1 cellular context compared by ENCODE assay signal in the genomic region with DNA sequence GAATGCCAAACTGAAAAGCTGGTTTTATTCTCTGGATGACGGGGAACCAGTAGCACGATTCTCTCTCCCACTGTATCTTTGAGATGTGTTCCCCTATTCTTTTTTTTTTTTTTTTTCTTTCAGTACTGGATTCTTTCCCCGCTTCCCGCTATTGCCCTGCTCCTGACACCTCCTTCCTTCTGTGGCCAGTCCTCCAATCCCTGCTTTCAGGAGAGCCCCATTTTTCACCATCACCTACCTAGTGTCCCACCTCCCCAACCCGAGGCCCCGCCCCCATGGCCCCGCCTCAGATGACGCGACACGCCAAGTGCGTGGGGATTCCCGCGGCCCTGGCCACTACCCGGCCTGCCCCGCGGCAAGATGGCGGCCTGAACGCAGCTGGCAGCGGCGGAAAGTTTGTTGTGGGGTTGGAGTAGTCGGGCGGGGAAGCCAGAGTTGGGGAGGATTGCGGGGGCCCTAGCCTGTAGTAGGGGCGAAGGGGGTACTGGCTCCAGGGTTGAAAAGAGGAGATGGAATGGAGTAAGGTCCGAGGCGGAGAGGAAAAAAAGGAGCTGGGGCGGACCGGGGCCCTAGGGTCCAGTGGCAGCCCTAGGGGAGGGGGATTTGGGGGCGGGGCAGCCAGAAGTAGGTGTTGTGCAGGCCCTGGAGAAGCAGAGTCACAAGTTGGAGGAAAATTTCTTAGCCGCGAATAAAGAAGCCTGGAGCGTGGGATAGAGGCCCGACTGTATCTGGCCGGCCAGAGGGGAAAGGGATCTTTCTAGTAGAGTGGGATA.
TF ChIP-seq lines count a peak whose summit lies in the region.

A gene with protein sequence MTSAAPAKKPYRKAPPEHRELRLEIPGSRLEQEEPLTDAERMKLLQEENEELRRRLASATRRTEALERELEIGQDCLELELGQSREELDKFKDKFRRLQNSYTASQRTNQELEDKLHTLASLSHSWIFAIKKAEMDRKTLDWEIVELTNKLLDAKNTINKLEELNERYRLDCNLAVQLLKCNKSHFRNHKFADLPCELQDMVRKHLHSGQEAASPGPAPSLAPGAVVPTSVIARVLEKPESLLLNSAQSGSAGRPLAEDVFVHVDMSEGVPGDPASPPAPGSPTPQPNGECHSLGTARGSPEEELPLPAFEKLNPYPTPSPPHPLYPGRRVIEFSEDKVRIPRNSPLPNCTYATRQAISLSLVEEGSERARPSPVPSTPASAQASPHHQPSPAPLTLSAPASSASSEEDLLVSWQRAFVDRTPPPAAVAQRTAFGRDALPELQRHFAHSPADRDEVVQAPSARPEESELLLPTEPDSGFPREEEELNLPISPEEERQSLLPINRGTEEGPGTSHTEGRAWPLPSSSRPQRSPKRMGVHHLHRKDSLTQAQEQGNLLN (plus strand): TSS at position 336 of the 773 bp plus-strand sequence. CDS start 21,432 bp downstream, outside the sequence.

TF ChIP-seq in HepG2, 621 proteins besides CTCF, POLR2A, EP300 and RAD21 (continued from another document and continues in another):
- TF ChIP-seq, protein P1, sequence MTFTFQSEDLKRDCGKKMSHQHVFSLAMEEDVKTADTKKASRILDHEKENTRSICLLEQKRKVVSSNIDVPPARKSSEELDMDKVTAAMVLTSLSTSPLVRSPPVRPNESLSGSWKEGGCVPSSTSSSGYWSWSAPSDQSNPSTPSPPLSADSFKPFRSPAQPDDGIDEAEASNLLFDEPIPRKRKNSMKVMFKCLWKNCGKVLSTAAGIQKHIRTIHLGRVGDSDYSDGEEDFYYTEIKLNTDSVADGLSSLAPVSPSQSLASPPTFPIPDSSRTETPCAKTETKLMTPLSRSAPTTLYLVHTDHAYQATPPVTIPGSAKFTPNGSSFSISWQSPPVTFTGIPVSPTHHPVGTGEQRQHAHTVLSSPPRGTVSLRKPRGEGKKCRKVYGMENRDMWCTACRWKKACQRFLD (CRISPR knock-in tag; IDR thresholded peaks at IDR 0.05; ENCODE audit: borderline replicate concordance): peak; percentile 56; the same call in 1 of the 2 replicates
- TF ChIP-seq, protein P2, sequence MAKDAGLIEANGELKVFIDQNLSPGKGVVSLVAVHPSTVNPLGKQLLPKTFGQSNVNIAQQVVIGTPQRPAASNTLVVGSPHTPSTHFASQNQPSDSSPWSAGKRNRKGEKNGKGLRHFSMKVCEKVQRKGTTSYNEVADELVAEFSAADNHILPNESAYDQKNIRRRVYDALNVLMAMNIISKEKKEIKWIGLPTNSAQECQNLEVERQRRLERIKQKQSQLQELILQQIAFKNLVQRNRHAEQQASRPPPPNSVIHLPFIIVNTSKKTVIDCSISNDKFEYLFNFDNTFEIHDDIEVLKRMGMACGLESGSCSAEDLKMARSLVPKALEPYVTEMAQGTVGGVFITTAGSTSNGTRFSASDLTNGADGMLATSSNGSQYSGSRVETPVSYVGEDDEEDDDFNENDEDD (CRISPR knock-in tag; IDR thresholded peaks at IDR 0.05; ENCODE audit: borderline replicate concordance): peak; percentile 93
- peak; percentile 88 for TF ChIP-seq TAF15 (IDR thresholded peaks at IDR 0.05; ENCODE audit: low read depth, low read length, poor library complexity, severe bottlenecking)
- TF ChIP-seq ZNF510 (CRISPR knock-in tag; IDR thresholded peaks at IDR 0.05; ENCODE audit: low read depth): peak; percentile 93; the same call in 1 of the 2 replicates
- peak; percentile 45; the same call in 1 of the 2 replicates for TF ChIP-seq RXRA (CRISPR knock-in tag; IDR thresholded peaks at IDR 0.05)
- TF ChIP-seq POLR2AphosphoS2 (IDR thresholded peaks at IDR 0.05; ENCODE audit: low read depth, low read length): 0 out of 2 replicates have a peak, but pooled peaks have one; percentile 63
- TF ChIP-seq ZNF441 (CRISPR knock-in tag; IDR thresholded peaks at IDR 0.05; ENCODE audit: borderline replicate concordance): 0 out of 2 replicates have a peak, but pooled peaks have one; percentile 60
- 0 out of 2 replicates have a peak, but pooled peaks have one; percentile 40 for TF ChIP-seq ZFP1 (CRISPR knock-in tag; IDR thresholded peaks at IDR 0.05)
- TF ChIP-seq NONO (IDR thresholded peaks at IDR 0.05): no peak
- TF ChIP-seq NONO (CRISPR knock-in tag; conservative IDR thresholded peaks at IDR 0.05): peak; percentile 92
- TF ChIP-seq, protein P3, sequence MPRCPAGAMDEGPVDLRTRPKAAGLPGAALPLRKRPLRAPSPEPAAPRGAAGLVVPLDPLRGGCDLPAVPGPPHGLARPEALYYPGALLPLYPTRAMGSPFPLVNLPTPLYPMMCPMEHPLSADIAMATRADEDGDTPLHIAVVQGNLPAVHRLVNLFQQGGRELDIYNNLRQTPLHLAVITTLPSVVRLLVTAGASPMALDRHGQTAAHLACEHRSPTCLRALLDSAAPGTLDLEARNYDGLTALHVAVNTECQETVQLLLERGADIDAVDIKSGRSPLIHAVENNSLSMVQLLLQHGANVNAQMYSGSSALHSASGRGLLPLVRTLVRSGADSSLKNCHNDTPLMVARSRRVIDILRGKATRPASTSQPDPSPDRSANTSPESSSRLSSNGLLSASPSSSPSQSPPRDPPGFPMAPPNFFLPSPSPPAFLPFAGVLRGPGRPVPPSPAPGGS (CRISPR knock-in tag; IDR thresholded peaks at IDR 0.05): no peak; the same call in 1 of the 2 replicates
- TF ChIP-seq, protein P4, sequence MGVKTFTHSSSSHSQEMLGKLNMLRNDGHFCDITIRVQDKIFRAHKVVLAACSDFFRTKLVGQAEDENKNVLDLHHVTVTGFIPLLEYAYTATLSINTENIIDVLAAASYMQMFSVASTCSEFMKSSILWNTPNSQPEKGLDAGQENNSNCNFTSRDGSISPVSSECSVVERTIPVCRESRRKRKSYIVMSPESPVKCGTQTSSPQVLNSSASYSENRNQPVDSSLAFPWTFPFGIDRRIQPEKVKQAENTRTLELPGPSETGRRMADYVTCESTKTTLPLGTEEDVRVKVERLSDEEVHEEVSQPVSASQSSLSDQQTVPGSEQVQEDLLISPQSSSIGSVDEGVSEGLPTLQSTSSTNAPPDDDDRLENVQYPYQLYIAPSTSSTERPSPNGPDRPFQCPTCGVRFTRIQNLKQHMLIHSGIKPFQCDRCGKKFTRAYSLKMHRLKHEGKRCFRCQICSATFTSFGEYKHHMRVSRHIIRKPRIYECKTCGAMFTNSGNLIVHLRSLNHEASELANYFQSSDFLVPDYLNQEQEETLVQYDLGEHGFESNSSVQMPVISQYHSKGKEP (CRISPR knock-in tag; IDR thresholded peaks at IDR 0.05): no peak
- 0 out of 2 replicates have a peak, but pooled peaks have one; percentile 67 for TF ChIP-seq PAWR (CRISPR knock-in tag; IDR thresholded peaks at IDR 0.05; ENCODE audit: borderline replicate concordance)
- TF ChIP-seq, protein P5, sequence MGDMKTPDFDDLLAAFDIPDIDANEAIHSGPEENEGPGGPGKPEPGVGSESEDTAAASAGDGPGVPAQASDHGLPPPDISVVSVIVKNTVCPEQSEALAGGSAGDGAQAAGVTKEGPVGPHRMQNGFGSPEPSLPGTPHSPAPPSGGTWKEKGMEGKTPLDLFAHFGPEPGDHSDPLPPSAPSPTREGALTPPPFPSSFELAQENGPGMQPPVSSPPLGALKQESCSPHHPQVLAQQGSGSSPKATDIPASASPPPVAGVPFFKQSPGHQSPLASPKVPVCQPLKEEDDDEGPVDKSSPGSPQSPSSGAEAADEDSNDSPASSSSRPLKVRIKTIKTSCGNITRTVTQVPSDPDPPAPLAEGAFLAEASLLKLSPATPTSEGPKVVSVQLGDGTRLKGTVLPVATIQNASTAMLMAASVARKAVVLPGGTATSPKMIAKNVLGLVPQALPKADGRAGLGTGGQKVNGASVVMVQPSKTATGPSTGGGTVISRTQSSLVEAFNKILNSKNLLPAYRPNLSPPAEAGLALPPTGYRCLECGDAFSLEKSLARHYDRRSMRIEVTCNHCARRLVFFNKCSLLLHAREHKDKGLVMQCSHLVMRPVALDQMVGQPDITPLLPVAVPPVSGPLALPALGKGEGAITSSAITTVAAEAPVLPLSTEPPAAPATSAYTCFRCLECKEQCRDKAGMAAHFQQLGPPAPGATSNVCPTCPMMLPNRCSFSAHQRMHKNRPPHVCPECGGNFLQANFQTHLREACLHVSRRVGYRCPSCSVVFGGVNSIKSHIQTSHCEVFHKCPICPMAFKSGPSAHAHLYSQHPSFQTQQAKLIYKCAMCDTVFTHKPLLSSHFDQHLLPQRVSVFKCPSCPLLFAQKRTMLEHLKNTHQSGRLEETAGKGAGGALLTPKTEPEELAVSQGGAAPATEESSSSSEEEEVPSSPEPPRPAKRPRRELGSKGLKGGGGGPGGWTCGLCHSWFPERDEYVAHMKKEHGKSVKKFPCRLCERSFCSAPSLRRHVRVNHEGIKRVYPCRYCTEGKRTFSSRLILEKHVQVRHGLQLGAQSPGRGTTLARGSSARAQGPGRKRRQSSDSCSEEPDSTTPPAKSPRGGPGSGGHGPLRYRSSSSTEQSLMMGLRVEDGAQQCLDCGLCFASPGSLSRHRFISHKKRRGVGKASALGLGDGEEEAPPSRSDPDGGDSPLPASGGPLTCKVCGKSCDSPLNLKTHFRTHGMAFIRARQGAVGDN (CRISPR knock-in tag; IDR thresholded peaks at IDR 0.05): peak; percentile 94
- peak; percentile 33; the same call in 1 of the 2 replicates for TF ChIP-seq FOXA3 (CRISPR knock-in tag; IDR thresholded peaks at IDR 0.05)
- TF ChIP-seq CREM (IDR thresholded peaks at IDR 0.05): peak; percentile 75
- peak; percentile 35; the same call in 1 of the 2 replicates for TF ChIP-seq CREM (CRISPR knock-in tag; IDR thresholded peaks at IDR 0.05)
- TF ChIP-seq, protein P6, sequence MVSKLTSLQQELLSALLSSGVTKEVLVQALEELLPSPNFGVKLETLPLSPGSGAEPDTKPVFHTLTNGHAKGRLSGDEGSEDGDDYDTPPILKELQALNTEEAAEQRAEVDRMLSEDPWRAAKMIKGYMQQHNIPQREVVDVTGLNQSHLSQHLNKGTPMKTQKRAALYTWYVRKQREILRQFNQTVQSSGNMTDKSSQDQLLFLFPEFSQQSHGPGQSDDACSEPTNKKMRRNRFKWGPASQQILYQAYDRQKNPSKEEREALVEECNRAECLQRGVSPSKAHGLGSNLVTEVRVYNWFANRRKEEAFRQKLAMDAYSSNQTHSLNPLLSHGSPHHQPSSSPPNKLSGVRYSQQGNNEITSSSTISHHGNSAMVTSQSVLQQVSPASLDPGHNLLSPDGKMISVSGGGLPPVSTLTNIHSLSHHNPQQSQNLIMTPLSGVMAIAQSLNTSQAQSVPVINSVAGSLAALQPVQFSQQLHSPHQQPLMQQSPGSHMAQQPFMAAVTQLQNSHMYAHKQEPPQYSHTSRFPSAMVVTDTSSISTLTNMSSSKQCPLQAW (CRISPR knock-in tag; IDR thresholded peaks at IDR 0.05): peak; percentile 79
- TF ChIP-seq, protein P7, sequence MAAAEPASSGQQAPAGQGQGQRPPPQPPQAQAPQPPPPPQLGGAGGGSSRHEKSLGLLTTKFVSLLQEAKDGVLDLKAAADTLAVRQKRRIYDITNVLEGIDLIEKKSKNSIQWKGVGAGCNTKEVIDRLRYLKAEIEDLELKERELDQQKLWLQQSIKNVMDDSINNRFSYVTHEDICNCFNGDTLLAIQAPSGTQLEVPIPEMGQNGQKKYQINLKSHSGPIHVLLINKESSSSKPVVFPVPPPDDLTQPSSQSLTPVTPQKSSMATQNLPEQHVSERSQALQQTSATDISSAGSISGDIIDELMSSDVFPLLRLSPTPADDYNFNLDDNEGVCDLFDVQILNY (CRISPR knock-in tag; conservative IDR thresholded peaks at IDR 0.05): peak; percentile 82
- peak; percentile 99 for TF ChIP-seq YY1 (IDR thresholded peaks at IDR 0.05; ENCODE audit: insufficient read depth, insufficient replicate concordance, low read depth, low read length)
- peak; percentile 57; the same call in 1 of the 2 replicates for TF ChIP-seq ZMYM4 (CRISPR knock-in tag; IDR thresholded peaks at IDR 0.05)
- TF ChIP-seq NAIF1 (CRISPR knock-in tag; IDR thresholded peaks at IDR 0.05; ENCODE audit: borderline replicate concordance): peak; percentile 74; the same call in 1 of the 2 replicates
- peak; percentile 91; the same call in 1 of the 2 replicates for TF ChIP-seq ZBTB20 (CRISPR knock-in tag; IDR thresholded peaks at IDR 0.05; ENCODE audit: borderline replicate concordance, low read depth)
- TF ChIP-seq ARNTL (CRISPR knock-in tag; IDR thresholded peaks at IDR 0.05): 0 out of 2 replicates have a peak, but pooled peaks have one; percentile 59
- TF ChIP-seq MATR3 (CRISPR knock-in tag; IDR thresholded peaks at IDR 0.05): no peak
- peak; percentile 92 for TF ChIP-seq KDM5A (IDR thresholded peaks at IDR 0.05; ENCODE audit: borderline replicate concordance, low read length)
- TF ChIP-seq, protein P8, sequence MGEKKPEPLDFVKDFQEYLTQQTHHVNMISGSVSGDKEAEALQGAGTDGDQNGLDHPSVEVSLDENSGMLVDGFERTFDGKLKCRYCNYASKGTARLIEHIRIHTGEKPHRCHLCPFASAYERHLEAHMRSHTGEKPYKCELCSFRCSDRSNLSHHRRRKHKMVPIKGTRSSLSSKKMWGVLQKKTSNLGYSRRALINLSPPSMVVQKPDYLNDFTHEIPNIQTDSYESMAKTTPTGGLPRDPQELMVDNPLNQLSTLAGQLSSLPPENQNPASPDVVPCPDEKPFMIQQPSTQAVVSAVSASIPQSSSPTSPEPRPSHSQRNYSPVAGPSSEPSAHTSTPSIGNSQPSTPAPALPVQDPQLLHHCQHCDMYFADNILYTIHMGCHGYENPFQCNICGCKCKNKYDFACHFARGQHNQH (CRISPR knock-in tag; IDR thresholded peaks at IDR 0.05): peak; percentile 44; the same call in 1 of the 2 replicates
- TF ChIP-seq ZFP90 (CRISPR knock-in tag; IDR thresholded peaks at IDR 0.05; ENCODE audit: borderline replicate concordance): peak; percentile 47
- no peak for TF ChIP-seq ZNF746 (CRISPR knock-in tag; IDR thresholded peaks at IDR 0.05)
- no peak for TF ChIP-seq SOX6 (IDR thresholded peaks at IDR 0.05)
- TF ChIP-seq SOX6 (CRISPR knock-in tag; IDR thresholded peaks at IDR 0.05): peak; percentile 35; the same call in 1 of the 2 replicates
- 0 out of 2 replicates have a peak, but pooled peaks have one; percentile 11 for TF ChIP-seq ZNF629 (CRISPR knock-in tag; conservative IDR thresholded peaks at IDR 0.05)
- TF ChIP-seq ZNF598 (CRISPR knock-in tag; IDR thresholded peaks at IDR 0.05; ENCODE audit: borderline replicate concordance): no peak
- TF ChIP-seq, protein P9, sequence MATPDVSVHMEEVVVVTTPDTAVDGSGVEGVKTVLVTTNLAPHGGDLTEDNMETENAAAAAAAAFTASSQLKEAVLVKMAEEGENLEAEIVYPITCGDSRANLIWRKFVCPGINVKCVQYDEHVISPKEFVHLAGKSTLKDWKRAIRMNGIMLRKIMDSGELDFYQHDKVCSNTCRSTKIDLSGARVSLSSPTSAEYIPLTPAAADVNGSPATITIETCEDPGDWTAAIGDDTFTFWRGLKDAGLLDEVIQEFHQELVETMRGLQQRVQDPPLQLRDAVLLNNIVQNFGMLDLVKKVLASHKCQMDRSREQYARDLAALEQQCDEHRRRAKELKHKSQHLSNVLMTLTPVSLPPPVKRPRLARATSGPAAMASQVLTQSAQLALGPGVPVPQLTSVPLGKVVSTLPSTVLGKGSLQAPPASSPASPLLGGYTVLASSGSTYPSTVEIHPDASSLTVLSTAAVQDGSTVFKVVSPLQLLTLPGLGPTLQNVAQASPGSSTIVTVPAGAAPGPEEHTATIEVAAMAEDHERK (CRISPR knock-in tag; IDR thresholded peaks at IDR 0.05; ENCODE audit: low read depth): peak; percentile 91
- peak; percentile 37; the same call in 1 of the 2 replicates for TF ChIP-seq ZNF564 (CRISPR knock-in tag; IDR thresholded peaks at IDR 0.05)
